Comparison of ENCODE assay signal across 21 cellular contexts in genomic region chr22:19515654-19516377, GRCh38. TPM values are rescaled to one million over a fixed set of nuclear protein-coding genes. Genes with fewer than 3 reads are reported as not detected.
"Had no signal": no experiment of that assay in that cellular context is flagged by ENCODE, and none has a peak within 500 bp of the region (broad histone marks: within the 10 kb centered on the region; RNA-seq: fewer than 3 reads in every experiment).

No MANE protein-coding gene starts in this region.

- H3K27ac ChIP-seq: adrenal gland, lower lobe of right lung, prostate gland had no signal

- H3K27me3 ChIP-seq: adrenal gland had no signal

- H3K36me3 ChIP-seq: adrenal gland, lower lobe of right lung, prostate gland had no signal

- ATAC-seq: activated CD8-positive, alpha-beta T cell treated with anti-CD3 and anti-CD28 coated beads for 36 hours; effector memory CD8-positive, alpha-beta T cell; lower lobe of right lung; sciatic nerve; stimulated activated naive CD8-positive, alpha-beta T cell treated with anti-CD3 and anti-CD28 coated beads, Interleukin-15, Interleukin-2, amounts not matched to agents 100 U/mL and 50 U/mL, for 24 hours; T-cell had no signal

- H3K27ac Mint-ChIP-seq: activated CD8-positive, alpha-beta T cell treated with anti-CD3 and anti-CD28 coated beads for 36 hours; dendritic cell treated with granulocyte-macrophage colony-stimulating factor and Interleukin-4, amounts not matched to agents 40 ng/mL and 50 ng/mL, for 4 days; effector memory CD8-positive, alpha-beta T cell; T-cell had no signal

- H3K27me3 Mint-ChIP-seq: activated CD8-positive, alpha-beta T cell treated with anti-CD3 and anti-CD28 coated beads for 36 hours; dendritic cell treated with granulocyte-macrophage colony-stimulating factor and Interleukin-4, amounts not matched to agents 40 ng/mL and 50 ng/mL, for 4 days; effector memory CD8-positive, alpha-beta T cell; naive B cell; T-cell had no signal

- H3K9me3 Mint-ChIP-seq: dendritic cell treated with granulocyte-macrophage colony-stimulating factor and Interleukin-4, amounts not matched to agents 40 ng/mL and 50 ng/mL, for 4 days; effector memory CD8-positive, alpha-beta T cell had no signal

- H3K9me3 ChIP-seq: adrenal gland, lower lobe of right lung, prostate gland had no signal

- DNase-seq: activated CD4-positive, alpha-beta T cell treated with anti-CD3 and anti-CD28 coated beads for 4 hours; activated CD8-positive, alpha-beta memory T cell treated with anti-CD3 and anti-CD28 coated beads, Interleukin-2, amount 50 U/mL, for 48 hours; activated CD8-positive, alpha-beta T cell treated with anti-CD3 and anti-CD28 coated beads for 36 hours; activated naive CD4-positive, alpha-beta T cell treated with anti-CD3 and anti-CD28 coated beads, Interleukin-2, amount 50 U/mL, for 16 hours; adrenal gland; central memory CD4-positive, alpha-beta T cell; effector memory CD8-positive, alpha-beta T cell; erythroblast; hypothalamus; lower lobe of right lung; midbrain; naive B cell; nucleus accumbens; stimulated activated CD4-positive, alpha-beta T cell treated with anti-CD3 and anti-CD28 coated beads, Interleukin-4, amount 100 ng/mL, for 1 hour; stimulated activated CD8-positive, alpha-beta memory T cell treated with anti-CD3 and anti-CD28 coated beads, Interleukin-4, amount 100 ng/mL, for 48 hours; stimulated activated naive CD8-positive, alpha-beta T cell treated with anti-CD3 and anti-CD28 coated beads, Interleukin-15, Interleukin-2, amounts not matched to agents 100 U/mL and 50 U/mL, for 24 hours; T-cell; T1000 had no signal

- H3K4me3 Mint-ChIP-seq: activated CD8-positive, alpha-beta T cell treated with anti-CD3 and anti-CD28 coated beads for 36 hours; dendritic cell treated with granulocyte-macrophage colony-stimulating factor and Interleukin-4, amounts not matched to agents 40 ng/mL and 50 ng/mL, for 4 days; effector memory CD8-positive, alpha-beta T cell; naive B cell; T-cell had no signal

- H3K4me3 ChIP-seq: adrenal gland, lower lobe of right lung, prostate gland had no signal

- H3K4me1 ChIP-seq: adrenal gland, lower lobe of right lung, prostate gland had no signal

- H3K4me1 Mint-ChIP-seq: naive B cell had no signal

RNA-seq across cellular contexts. Expression of gene CLDN5, which starts 8.4 kb away (rescaled TPM):
- total RNA-seq: activated CD8-positive, alpha-beta T cell treated with anti-CD3 and anti-CD28 coated beads for 36 hours had no signal

RNA-seq across cellular contexts. Expression of gene CDC45, which starts 36.1 kb away (rescaled TPM):
- total RNA-seq: sciatic nerve had no signal
